ENCODE assay signal across 17 cellular contexts in genomic region chr15:43406192-43406591, GRCh38.
"Had no signal": no experiment of that assay in that cellular context is flagged by ENCODE, and none has a peak within 500 bp of the region (broad histone marks: within the 10 kb centered on the region; RNA-seq: fewer than 3 reads in every experiment).

No MANE protein-coding gene starts in this region.

- H3K27me3 ChIP-seq: tibial artery, uterus had no signal

- H3K4me3 Mint-ChIP-seq: activated CD4-positive, alpha-beta memory T cell treated with anti-CD3 and anti-CD28 coated beads, Interleukin-2, amount 10 ng/mL, durations not matched to agents 7 days and 5 days; activated CD4-positive, alpha-beta T cell treated with anti-CD3 and anti-CD28 coated beads for 36 hours; activated T-cell treated with anti-CD3 and anti-CD28 coated beads, Interleukin-2, amount 50 U/mL, for 72 hours; naive thymus-derived CD4-positive, alpha-beta T cell had no signal

- H3K9me3 ChIP-seq: tibial artery, uterus had no signal

- H2AFZ ChIP-seq: parathyroid adenoma had no signal

- FAIRE-seq: astrocyte, colon, endothelial cell of umbilical vein, small intestine had no signal

- H3K27ac ChIP-seq: parathyroid adenoma, tibial artery, uterus, WERI-Rb-1 had no signal

- H3K27me3 Mint-ChIP-seq: activated CD4-positive, alpha-beta memory T cell treated with anti-CD3 and anti-CD28 coated beads, Interleukin-2, amount 10 ng/mL, durations not matched to agents 7 days and 5 days; activated CD4-positive, alpha-beta T cell treated with anti-CD3 and anti-CD28 coated beads for 36 hours; naive thymus-derived CD4-positive, alpha-beta T cell had no signal

- H3K27ac Mint-ChIP-seq: activated CD4-positive, alpha-beta memory T cell treated with anti-CD3 and anti-CD28 coated beads, Interleukin-2, amount 10 ng/mL, durations not matched to agents 7 days and 5 days; activated CD4-positive, alpha-beta T cell treated with anti-CD3 and anti-CD28 coated beads for 36 hours; activated T-cell treated with anti-CD3 and anti-CD28 coated beads, Interleukin-2, amount 50 U/mL, for 72 hours had no signal

- H3K9ac ChIP-seq: parathyroid adenoma had no signal

- DNase-seq: activated CD4-positive, alpha-beta memory T cell treated with anti-CD3 and anti-CD28 coated beads, Interleukin-2, amount 10 ng/mL, durations not matched to agents 7 days and 5 days; activated CD4-positive, alpha-beta T cell treated with anti-CD3 and anti-CD28 coated beads for 36 hours; activated gamma-delta T cell treated with Interleukin-2 at 50 U/mL for 16 hours; activated T-cell treated with anti-CD3 and anti-CD28 coated beads, Interleukin-2, amount 50 U/mL, for 72 hours; hippocampal formation; naive thymus-derived CD4-positive, alpha-beta T cell; retina; small intestine; T-helper 9 cell; tibial artery; uterus; WERI-Rb-1 had no signal

- H3K9me3 Mint-ChIP-seq: activated CD4-positive, alpha-beta memory T cell treated with anti-CD3 and anti-CD28 coated beads, Interleukin-2, amount 10 ng/mL, durations not matched to agents 7 days and 5 days; activated T-cell treated with anti-CD3 and anti-CD28 coated beads, Interleukin-2, amount 50 U/mL, for 72 hours; naive thymus-derived CD4-positive, alpha-beta T cell had no signal

- H3K79me2 ChIP-seq: parathyroid adenoma had no signal

- H3K4me3 ChIP-seq: lung, tibial artery, uterus had no signal

- ATAC-seq: activated CD4-positive, alpha-beta T cell treated with anti-CD3 and anti-CD28 coated beads for 36 hours; activated T-cell treated with anti-CD3 and anti-CD28 coated beads, Interleukin-2, amount 50 U/mL, for 72 hours; naive thymus-derived CD4-positive, alpha-beta T cell had no signal

- H3K4me1 ChIP-seq: parathyroid adenoma, tibial artery, uterus had no signal

- H3K36me3 ChIP-seq: uterus had no signal
